1 cellular context compared by ENCODE assay signal in genomic region chrX:155881158-155881993, GRCh38.
A peak's percentile ranks its signal among the peaks of the same experiment; 100 is the strongest.
TF ChIP-seq lines count a peak whose summit lies in the region.

TSS of gene VAMP7 (plus strand) at chrX:155881345. CDS start at chrX:155889467, 8,122 bp downstream.

TF ChIP-seq in H1, 55 proteins besides CTCF, POLR2A, EP300 and RAD21 (continued from another document):
- TF ChIP-seq E2F6 (IDR thresholded peaks at IDR 0.05) (no peak), BACH1 (IDR thresholded peaks at IDR 0.05; ENCODE audit: low read length) (no peak), SP4 (IDR thresholded peaks at IDR 0.05; ENCODE audit: low read length) (no peak), SRF (IDR thresholded peaks at IDR 0.05; ENCODE audit: low read depth, low read length) (no peak), ATF3 (IDR thresholded peaks at IDR 0.05; ENCODE audit: insufficient read depth, low read depth, low read length) (0 out of 2 replicates have a peak, but pooled peaks have one; percentile 5), MAFK (IDR thresholded peaks at IDR 0.05; ENCODE audit: low read depth, low read length) (no peak), ASH2L (IDR thresholded peaks at IDR 0.05; ENCODE audit: low read length) (peak; percentile 47), KDM5A (IDR thresholded peaks at IDR 0.05; ENCODE audit: low read length) (no peak), YY1 (IDR thresholded peaks at IDR 0.05; ENCODE audit: low read depth, low read length) (no peak), JUND (IDR thresholded peaks at IDR 0.05; ENCODE audit: low read length) (peak; percentile 94), HDAC2 (IDR thresholded peaks at IDR 0.05; ENCODE audit: borderline replicate concordance in 1 of 2, low read depth in 2 of 2, low read length in 2 of 2) (no peak), SIX5 (IDR thresholded peaks at IDR 0.05; ENCODE audit: low read depth, low read length) (peak; percentile 69), POLR2AphosphoS5 (IDR thresholded peaks at IDR 0.05; ENCODE audit: low read depth, low read length) (peak; percentile 61; the same call in 1 of the 2 replicates), JUN (IDR thresholded peaks at IDR 0.05; ENCODE audit: low read depth, low read length) (no peak), GABPA (IDR thresholded peaks at IDR 0.05; ENCODE audit: borderline replicate concordance, insufficient read depth, low read length) (no peak), TAF1 (IDR thresholded peaks at IDR 0.05; ENCODE audit: low read depth, low read length) (peak; percentile 56; the same call in 1 of the 2 replicates), BCL11A (IDR thresholded peaks at IDR 0.05; ENCODE audit: low read depth in 2 of 2, low read length in 2 of 2) (no peak), ATF2 (IDR thresholded peaks at IDR 0.05; ENCODE audit: low read length) (no peak), HDAC6 (IDR thresholded peaks at IDR 0.05; ENCODE audit: low read depth, low read length) (no peak), SIN3A (conservative IDR thresholded peaks at IDR 0.05 in 1 of 2, IDR thresholded peaks at IDR 0.05 in 1 of 2; ENCODE audit: low read depth in 1 of 2, low read length in 2 of 2) (peak in 1 of 2 experiments; percentile 62; a peak in 1 of 4 replicates), ZNF274 (IDR thresholded peaks at IDR 0.05; ENCODE audit: borderline replicate concordance, extremely low read depth, low read length) (no peak), RXRA (IDR thresholded peaks at IDR 0.05; ENCODE audit: insufficient read depth, low read depth, low read length) (no peak)
